ENCODE assay signal across 12 cellular contexts in the genomic region with DNA sequence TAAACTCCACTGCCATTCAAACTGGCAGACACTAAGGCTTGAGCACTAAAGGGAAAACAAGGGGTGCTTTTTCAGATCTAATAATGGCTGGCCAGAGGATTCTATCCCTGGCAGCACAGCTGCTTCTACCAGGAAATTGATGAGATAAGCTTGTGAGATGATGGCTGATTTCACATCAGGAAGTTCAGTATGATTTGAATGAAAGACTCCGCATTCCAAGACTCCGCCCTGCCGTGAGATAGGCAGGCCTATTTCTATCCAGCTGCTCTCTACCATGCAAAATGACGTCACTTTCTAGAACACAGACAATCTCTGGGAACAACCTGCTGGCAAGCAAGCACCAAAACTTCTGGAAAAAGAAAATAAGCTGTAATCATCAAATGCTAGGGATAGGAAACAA.
DNase-seq lines count a peak whose midpoint lies in the region; TF ChIP-seq lines count a peak whose summit lies in the region.
"Had no signal": no experiment of that assay in that cellular context is flagged by ENCODE, and none has a peak within 500 bp of the region (broad histone marks: within the 10 kb centered on the region; RNA-seq: fewer than 3 reads in every experiment).

No MANE protein-coding gene starts in this region.

- DNase-seq in AG08395 (ENCODE audit: low spot score) (peak; percentile 59), SW480 (ENCODE audit: low spot score) (peak; percentile 5), foreskin fibroblast (peak; percentile 34 to 58), midbrain (lab: John Stamatoyannopoulos, UW) (peak; percentile 29), SIG-M5 treated with dmso at 0.1 percent for 504 hours (lab: John Stamatoyannopoulos, UW; ENCODE audit: unreplicated experiment) (no peak), NCI-H2227 treated with DMSO at 0.1 percent for 48 hours (lab: John Stamatoyannopoulos, UW) (no peak)
- DNase-seq in stimulated activated CD4-positive, alpha-beta T cell treated with anti-CD3 and anti-CD28 coated beads, Interleukin-4, amount 100 ng/mL, for 1 hour, result no peak
- no peak for DNase-seq in activated T-cell treated with anti-CD3 and anti-CD28 coated beads, Interleukin-2, amount 50 U/mL, for 48 hours
- DNase-seq: H9, NCI-H774, nephron progenitor cell had no signal

- TF ChIP-seq CTCF in foreskin fibroblast (IDR thresholded peaks at IDR 0.05; ENCODE audit: low read depth, low read length), result no peak

- H3K4me3 ChIP-seq in foreskin fibroblast (ENCODE audit: low read depth in 1 of 2, low read length in 2 of 2), result no peak overlapping the region
- H3K4me3 ChIP-seq: suprapubic skin had no signal

Comparison
In these comparisons a context has a peak if more than half of its experiments do, and no peak if none do; other contexts are left out.
1. DNase-seq: peak in AG08395 (single experiment), SW480 (single experiment), foreskin fibroblast (2 of 2) and midbrain (single experiment); none in stimulated activated CD4-positive, alpha-beta T cell treated with anti-CD3 and anti-CD28 coated beads, Interleukin-4, amount 100 ng/mL, for 1 hour (single experiment), SIG-M5 treated with dmso at 0.1 percent for 504 hours (single experiment), NCI-H2227 treated with DMSO at 0.1 percent for 48 hours (single experiment) and activated T-cell treated with anti-CD3 and anti-CD28 coated beads, Interleukin-2, amount 50 U/mL, for 48 hours (0 of 2).